In genomic region chr19:21588202-21588601, GRCh38 we compare ENCODE assay signal across 18 cellular contexts.
DNase-seq lines count a peak whose midpoint lies in the region; ATAC-seq, FAIRE-seq and TF ChIP-seq lines count a peak whose summit lies in the region.
"Had no signal": no experiment of that assay in that cellular context is flagged by ENCODE, and none has a peak within 500 bp of the region (broad histone marks: within the 10 kb centered on the region; RNA-seq: fewer than 3 reads in every experiment).

No MANE protein-coding gene starts in this region.

- H3K9me2 ChIP-seq in Karpas-422 (replicated peaks; ENCODE audit: insufficient read depth, low read length), result no peaks in the 10 kb centered on the region

- no peak overlapping the region for H3K27ac ChIP-seq in CD4-positive, alpha-beta T cell (ENCODE audit: low read depth, low read length)
- H3K27ac ChIP-seq in Karpas-422 (ENCODE audit: low read length) (no peak overlapping the region), H1 (ENCODE audit: low read depth, low read length) (no peak overlapping the region), pancreas (peak overlapping the region in 2 of 4 donors; percentile 98 to 99)
- H3K27ac ChIP-seq: BLaER1 had no signal

- CTCF ChIA-PET in CD4-positive, alpha-beta T cell (lab: Charles Lee), result no interaction called here
- CTCF ChIA-PET in H1 (lab: Charles Lee; ENCODE audit: partially characterized antibody), result interaction anchor here (1.3 kb wide), 1 partner anchor 30 kb away, joined by 3 read pairs; no protein-coding TSS in a partner anchor

- H2BK5ac ChIP-seq in H1 (ENCODE audit: low read depth, low read length), result no peak overlapping the region

- ATAC-seq in CD4-positive, alpha-beta T cell (ENCODE audit: poor library complexity), result no peak
- peak; percentile 23 to 55 (median 36) for ATAC-seq in pancreas
- ATAC-seq: CD8-positive, alpha-beta T cell had no signal

- H3K56ac ChIP-seq in H1 (replicated peaks; ENCODE audit: insufficient read length, low read depth, low read length), result no peak overlapping the region

- H3K18ac ChIP-seq in H1 (ENCODE audit: extremely low read depth, low read length), result 0 out of 2 replicates have a peak overlapping the region, but pooled peaks have one; percentile 38

- H3K4me1 Mint-ChIP-seq in CD4-positive, alpha-beta T cell (ENCODE audit: low read depth), result peaks cover 43% of the 10 kb centered on the region
- H3K4me1 Mint-ChIP-seq in nephron progenitor cell, result no peaks in the 10 kb centered on the region

- no peak overlapping the region for H3K23ac ChIP-seq in H1 (ENCODE audit: insufficient read length)

- H2AFZ ChIP-seq in Karpas-422 (ENCODE audit: low read length) (no peak overlapping the region), H1 (ENCODE audit: low read length) (no peak overlapping the region)

- H2BK20ac ChIP-seq in H1 (ENCODE audit: low read length), result no peak overlapping the region

- no peaks in the 10 kb centered on the region for H3K9me3 Mint-ChIP-seq in CD4-positive, alpha-beta T cell
- H3K9me3 Mint-ChIP-seq in nephron progenitor cell, result peaks cover 72% of the 10 kb centered on the region
- H3K9me3 Mint-ChIP-seq: CD8-positive, alpha-beta T cell had no signal

- H3K9me3 ChIP-seq in CD4-positive, alpha-beta T cell (ENCODE audit: control insufficient read depth, low read length), result no peaks in the 10 kb centered on the region
- H3K9me3 ChIP-seq in Karpas-422 (ENCODE audit: low read length) (no peaks in the 10 kb centered on the region), H1 (ENCODE audit: insufficient read depth in 2 of 2, low read depth in 1 of 2, low read length in 1 of 2) (no peaks in the 10 kb centered on the region), pancreas (no peaks in the 10 kb centered on the region)

- H3K9ac ChIP-seq in Karpas-422 (ENCODE audit: low read length) (no peak overlapping the region), H1 (replicated peaks in 1 of 4; ENCODE audit: extremely low read depth in 1 of 4, low read depth in 3 of 4, low read length in 3 of 4) (no peak overlapping the region)
- H3K9ac ChIP-seq: BLaER1 had no signal

- no peak overlapping the region; the same call in 1 of the 2 replicates for H4K8ac ChIP-seq in H1 (ENCODE audit: extremely low read depth, insufficient read depth, low read length)

- H3K36me3 ChIP-seq in Karpas-422 (ENCODE audit: insufficient read depth, low read length) (no peaks in the 10 kb centered on the region), H1 (ENCODE audit: control insufficient read depth in 2 of 4, insufficient read depth in 4 of 4, low read length in 3 of 4) (0 out of 8 replicates have a peak, but pooled peaks cover 0 to 5% (median 0%) of the 10 kb centered on the region in 4 experiments), pancreas (no peaks in the 10 kb centered on the region)
- H3K36me3 ChIP-seq: BLaER1 had no signal

- H3K4me1 ChIP-seq in Karpas-422 (ENCODE audit: low read length), result peaks cover 12% of the 10 kb centered on the region
- H3K4me1 ChIP-seq in H1 (replicated peaks in 1 of 4; ENCODE audit: control insufficient read depth in 3 of 4, insufficient read depth in 4 of 4, low read length in 3 of 4), result peaks cover 0 to 14% (median 6%) of the 10 kb centered on the region in 4 experiments; a peak in 6 of 7 replicates
- H3K4me1 ChIP-seq in pancreas, result peaks cover 0 to 19% (median 0%) of the 10 kb centered on the region in 3 donors
- H3K4me1 ChIP-seq: BLaER1 had no signal

- whole genome bisulfite sequencing in H1 (ENCODE audit: extremely low coverage in 1 of 2, insufficient coverage in 1 of 2, insufficient read length in 1 of 2, insufficient replicate concordance in 2 of 2, low coverage in 1 of 2, low lambda C conversion rate in 2 of 2, missing lambda C conversion rate in 1 of 2), 2 experiments, result 90% methylated on average over 5 of the region's 5 CpGs; no CpG with 5 or more reads in 1 of the 2 experiments
- WGBS in pancreas, 2 donors, result 35 to 42% methylated on average over 5 of the region's 5 CpGs

- DNase-seq in CD4-positive, alpha-beta T cell, result no peak
- DNase-seq in Karpas-422 (peak; percentile 19), H1 (ENCODE audit: low read depth in 1 of 2, low spot score in 2 of 2) (no peak), pancreas (peak in 3 of 6 donors; percentile 31 to 67 (median 54)), activated gamma-delta T cell treated with Interleukin-2 at 50 U/mL for 16 hours (no peak), nephron progenitor cell (no peak), occipital lobe (lab: John Stamatoyannopoulos, UW) (no peak)
- DNase-seq in stimulated activated CD4-positive, alpha-beta T cell treated with anti-CD3 and anti-CD28 coated beads, Interleukin-4, amount 100 ng/mL, for 4 hours, result no peak
- DNase-seq: 8988T; Calu3; CD8-positive, alpha-beta T cell; DMS53; HCEC 1CT had no signal

- no peaks in the 10 kb centered on the region for H3K79me1 ChIP-seq in H1 (ENCODE audit: low read depth, low read length)

- TF ChIP-seq POLR2A in H1 (IDR thresholded peaks at IDR 0.05; ENCODE audit: control extremely low read depth in 1 of 2, low read depth in 2 of 2, low read length in 2 of 2), result no peak

- H4K20me1 ChIP-seq in Karpas-422 (ENCODE audit: insufficient read depth, low read depth, low read length) (no peaks in the 10 kb centered on the region), H1 (replicated peaks in 1 of 2; ENCODE audit: control insufficient read depth in 1 of 2, insufficient read depth in 2 of 2, low read length in 2 of 2) (no peaks in the 10 kb centered on the region)
- H4K20me1 ChIP-seq: BLaER1 had no signal

- peaks cover 7% of the 10 kb centered on the region; the same call in 1 of the 2 replicates for H3K23me2 ChIP-seq in H1 (ENCODE audit: low read depth, low read length)

- H3K4me2 ChIP-seq in Karpas-422 (ENCODE audit: low read depth, low read length, poor library complexity, severe bottlenecking) (no peak overlapping the region), H1 (ENCODE audit: insufficient read depth in 1 of 2, low read depth in 2 of 2, low read length in 2 of 2) (no peak overlapping the region)
- H3K4me2 ChIP-seq: BLaER1 had no signal

- no peak for TF ChIP-seq EP300 in H1 (IDR thresholded peaks at IDR 0.05; ENCODE audit: borderline replicate concordance in 1 of 2, low read depth in 2 of 2, low read length in 2 of 2)

- no peak for TF ChIP-seq RAD21 in H1 (IDR thresholded peaks at IDR 0.05 in 1 of 2, conservative IDR thresholded peaks at IDR 0.05 in 1 of 2; ENCODE audit: low read depth in 2 of 2, low read length in 2 of 2)

- no peak overlapping the region for H2BK15ac ChIP-seq in H1 (ENCODE audit: low read length)

- no peak for TF ChIP-seq CTCF in CD4-positive, alpha-beta T cell (IDR thresholded peaks at IDR 0.05)
- TF ChIP-seq CTCF in H1 (IDR thresholded peaks at IDR 0.05; ENCODE audit: control extremely low read depth in 1 of 3, insufficient read depth in 1 of 3, low read depth in 1 of 3, low read length in 3 of 3), result no peak
- no peak for TF ChIP-seq CTCF in pancreas (IDR thresholded peaks at IDR 0.05)
- no peak for TF ChIP-seq CTCF in nephron progenitor cell (IDR thresholded peaks at IDR 0.05)

- intact Hi-C loops in CD4-positive, alpha-beta T cell (cut with DNase I, micrococcal nuclease), result loop anchor here in 1 of 2 experiments (10.0 kb wide), 1 partner anchor 247 kb away; the partner anchor contains the start of gene ZNF43
- intact Hi-C loops in pancreas (cut with DNase I), result no loop called here

- peak overlapping the region; percentile 55 for H3K27ac Mint-ChIP-seq in CD4-positive, alpha-beta T cell
- H3K27ac Mint-ChIP-seq in nephron progenitor cell, result no peak overlapping the region

- POLR2A ChIA-PET in CD4-positive, alpha-beta T cell (lab: Charles Lee), result interaction anchor here (4.6 kb wide), 1 partner anchor 19 kb away, joined by 43 read pairs; no protein-coding TSS in a partner anchor
- POLR2A ChIA-PET in H1 (lab: Charles Lee; ENCODE audit: partially characterized antibody), result interaction anchor here (0.6 kb wide), 2 partner anchors 74 to 248 kb away, joined by 3 to 4 read pairs; partner anchors contain the start of gene ZNF43

- no peak for FAIRE-seq in H1 (lab: Jason Lieb, UNC)
- no peak for FAIRE-seq in pancreas (lab: Jason Lieb, UNC)
- FAIRE-seq: G401.6, GM12891, GM19239, H54 had no signal

- no peak overlapping the region for H2BK12ac ChIP-seq in H1 (ENCODE audit: low read depth, low read length)

- no peak overlapping the region for H2BK120ac ChIP-seq in H1 (replicated peaks; ENCODE audit: low read depth, low read length)

- H3K14ac ChIP-seq in H1 (ENCODE audit: insufficient read length), result no peak overlapping the region

- no peak overlapping the region for H2AK5ac ChIP-seq in H1 (ENCODE audit: low read depth, low read length)

- H3K27me3 Mint-ChIP-seq in CD4-positive, alpha-beta T cell, result no peaks in the 10 kb centered on the region
- peaks cover 50% of the 10 kb centered on the region for H3K27me3 Mint-ChIP-seq in nephron progenitor cell (ENCODE audit: low read depth, poor library complexity)

- no peak overlapping the region for H3K4ac ChIP-seq in H1 (replicated peaks; ENCODE audit: insufficient read length, low read depth, low read length)

- H4K5ac ChIP-seq in H1 (ENCODE audit: insufficient read length, low read depth, low read length), result no peak overlapping the region

- no peaks in the 10 kb centered on the region for H3K27me3 ChIP-seq in CD4-positive, alpha-beta T cell (ENCODE audit: control insufficient read depth, insufficient read depth, low read length)
- H3K27me3 ChIP-seq in Karpas-422 (ENCODE audit: low read length) (no peaks in the 10 kb centered on the region), H1 (replicated peaks in 1 of 4; ENCODE audit: control insufficient read depth in 3 of 4, extremely low read depth in 1 of 4, insufficient read depth in 3 of 4, low read length in 3 of 4) (peaks cover 0 to 18% (median 10%) of the 10 kb centered on the region in 4 experiments; a peak in 6 of 7 replicates), pancreas (no peaks in the 10 kb centered on the region)
- H3K27me3 ChIP-seq: BLaER1 had no signal

- H3K79me2 ChIP-seq in Karpas-422 (ENCODE audit: low read length) (no peaks in the 10 kb centered on the region), H1 (ENCODE audit: control insufficient read depth in 1 of 2, insufficient read depth in 2 of 2, low read length in 2 of 2) (0 out of 4 replicates have a peak, but pooled peaks cover 0 to 4% of the 10 kb centered on the region in 2 experiments)

- H4K91ac ChIP-seq in H1 (replicated peaks; ENCODE audit: insufficient read length, low read length), result no peak overlapping the region

- H3K4me3 Mint-ChIP-seq in CD4-positive, alpha-beta T cell, result peak overlapping the region; percentile 87
- no peak overlapping the region for H3K4me3 Mint-ChIP-seq in nephron progenitor cell

- H3K4me3 ChIP-seq in Karpas-422 (ENCODE audit: low read length) (no peak overlapping the region), H1 (ENCODE audit: extremely low read depth in 1 of 4, insufficient read depth in 2 of 4, low read depth in 3 of 4, low read length in 4 of 4) (no peak overlapping the region), pancreas (peak overlapping the region in 2 of 4 donors; percentile 79 to 98)
- H3K4me3 ChIP-seq: BLaER1 had no signal

- no peaks in the 10 kb centered on the region for H3K36me3 Mint-ChIP-seq in CD4-positive, alpha-beta T cell (ENCODE audit: low read depth)
- peaks cover 4% of the 10 kb centered on the region for H3K36me3 Mint-ChIP-seq in nephron progenitor cell (ENCODE audit: low read depth)
- H3K36me3 Mint-ChIP-seq: CD8-positive, alpha-beta T cell had no signal

TF ChIP-seq in H1, 55 proteins besides CTCF, POLR2A, EP300 and RAD21 (continues in another document):
- TF ChIP-seq CBX8 (IDR thresholded peaks at IDR 0.05; ENCODE audit: borderline replicate concordance, low read depth, low read length), result no peak
- no peak for TF ChIP-seq NRF1 (IDR thresholded peaks at IDR 0.05; ENCODE audit: low read depth, low read length)
